ENCODE assay signal across 26 cellular contexts in genomic region chrX:2523911-2524310, GRCh38.
"Had no signal": no experiment of that assay in that cellular context is flagged by ENCODE, and none has a peak within 500 bp of the region (broad histone marks: within the 10 kb centered on the region; RNA-seq: fewer than 3 reads in every experiment).

No MANE protein-coding gene starts in this region.

- H3K27me3 ChIP-seq: brain microvascular endothelial cell, cardiac muscle cell, Peyer's patch, SJSA1 had no signal

- ATAC-seq: activated T-cell treated with anti-CD3 and anti-CD28 coated beads, Interleukin-2, amount 50 U/mL, for 4 hours; SK-N-SH treated with all-trans-retinoic acid at 6 μM for 48 hours; T-helper 17 cell had no signal

- H3K4me3 Mint-ChIP-seq: activated CD4-positive, alpha-beta memory T cell treated with anti-CD3 and anti-CD28 coated beads for 36 hours; activated CD4-positive, alpha-beta T cell treated with anti-CD3 and anti-CD28 coated beads, Interleukin-2, amount 10 ng/mL, durations not matched to agents 7 days and 5 days; activated naive CD8-positive, alpha-beta T cell; activated T-cell treated with anti-CD3 and anti-CD28 coated beads, Interleukin-2, amount 50 U/mL, for 4 hours; T-helper 17 cell had no signal

- H3K4me3 ChIP-seq: cardiac muscle cell, Peyer's patch, SJSA1 had no signal

- H3K9me3 Mint-ChIP-seq: activated CD4-positive, alpha-beta memory T cell treated with anti-CD3 and anti-CD28 coated beads for 36 hours; activated CD4-positive, alpha-beta T cell treated with anti-CD3 and anti-CD28 coated beads, Interleukin-2, amount 10 ng/mL, durations not matched to agents 7 days and 5 days; activated T-cell treated with anti-CD3 and anti-CD28 coated beads, Interleukin-2, amount 50 U/mL, for 4 hours had no signal

- H3K27ac ChIP-seq: brain microvascular endothelial cell, cardiac muscle cell, Peyer's patch, SJSA1 had no signal

- H3K9me3 ChIP-seq: Peyer's patch, SJSA1 had no signal

- H3K36me3 Mint-ChIP-seq: activated CD4-positive, alpha-beta memory T cell treated with anti-CD3 and anti-CD28 coated beads for 36 hours; activated naive CD8-positive, alpha-beta T cell had no signal

- DNase-seq: activated CD4-positive, alpha-beta memory T cell treated with anti-CD3 and anti-CD28 coated beads for 36 hours; activated CD4-positive, alpha-beta T cell treated with anti-CD3 and anti-CD28 coated beads, Interleukin-2, amount 10 ng/mL, durations not matched to agents 7 days and 5 days; activated CD4-positive, CD25-positive, alpha-beta regulatory T cell; activated CD8-positive, alpha-beta memory T cell treated with anti-CD3 and anti-CD28 coated beads for 24 hours; activated effector memory CD4-positive, alpha-beta T cell treated with anti-CD3 and anti-CD28 coated beads, Interleukin-2, amount 50 U/mL, for 16 hours; activated naive CD4-positive, alpha-beta T cell treated with Interleukin-2 at 50 U/mL for 16 hours; activated T-cell treated with anti-CD3 and anti-CD28 coated beads, Interleukin-2, amount 50 U/mL, for 4 hours; brain microvascular endothelial cell; KG1; NCI-H1048; NCI-H146; NCI-H187 treated with DMSO at 0.1 percent for 48 hours; NCI-H2081 treated with DMSO at 0.1 percent for 48 hours; NCI-H2227 treated with DMSO at 0.1 percent for 48 hours; NCI-H446 treated with DMSO at 0.1 percent for 48 hours; NCI-H524 treated with DMSO at 0.1 percent for 48 hours; NCI-H774; NK-92 treated with Interleukin-12 subunit alpha and Interleukin-12 subunit beta, amount 100 ng/mL, for 24 hours; Peyer's patch; SHP77; T-helper 17 cell; T-helper 9 cell had no signal

- H3K4me1 Mint-ChIP-seq: activated CD4-positive, alpha-beta T cell treated with anti-CD3 and anti-CD28 coated beads, Interleukin-2, amount 10 ng/mL, durations not matched to agents 7 days and 5 days; T-helper 17 cell had no signal

- H3K4me1 ChIP-seq: Peyer's patch, SJSA1 had no signal

- H3K27me3 Mint-ChIP-seq: activated CD4-positive, alpha-beta T cell treated with anti-CD3 and anti-CD28 coated beads, Interleukin-2, amount 10 ng/mL, durations not matched to agents 7 days and 5 days had no signal

- H3K27ac Mint-ChIP-seq: activated CD4-positive, alpha-beta memory T cell treated with anti-CD3 and anti-CD28 coated beads for 36 hours; activated CD4-positive, alpha-beta T cell treated with anti-CD3 and anti-CD28 coated beads, Interleukin-2, amount 10 ng/mL, durations not matched to agents 7 days and 5 days; activated naive CD8-positive, alpha-beta T cell; T-helper 17 cell had no signal

- H3K36me3 ChIP-seq: brain microvascular endothelial cell, cardiac muscle cell, Peyer's patch, SJSA1 had no signal
